ENCODE assay signal across 9 cellular contexts in the genomic region with DNA sequence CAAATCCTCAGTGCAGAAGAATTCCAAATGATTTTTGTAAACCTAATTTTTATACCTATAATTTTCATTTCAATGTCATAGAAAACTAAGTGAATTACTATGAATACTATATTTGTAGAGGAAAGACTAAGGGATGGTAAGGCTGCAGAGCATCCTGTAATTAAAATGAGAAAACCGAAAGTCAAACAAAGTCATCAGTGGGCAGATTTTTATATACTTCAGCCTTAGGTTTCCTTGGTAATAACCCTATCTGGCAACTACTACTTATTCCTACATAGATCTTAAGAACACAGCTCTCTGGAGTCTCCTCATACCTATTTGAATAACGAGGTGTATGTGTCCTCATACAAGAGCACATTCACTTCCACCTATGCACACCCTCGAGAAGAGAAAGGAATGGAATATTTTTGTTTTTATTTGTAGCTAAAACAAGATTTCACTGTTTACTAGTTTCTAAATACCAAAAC.
DNase-seq lines count a peak whose midpoint lies in the region; ATAC-seq and TF ChIP-seq lines count a peak whose summit lies in the region.
"Had no signal": no experiment of that assay in that cellular context is flagged by ENCODE, and none has a peak within 500 bp of the region (broad histone marks: within the 10 kb centered on the region; RNA-seq: fewer than 3 reads in every experiment).

No MANE protein-coding gene starts in this region.

- peak; percentile 32 for ATAC-seq in GM19397 (IDR thresholded peaks at IDR 0.05; ENCODE audit: unreplicated experiment)
- no peak for ATAC-seq in activated B cell treated with CpG ODN at 0.5 μM for 24 hours (ENCODE audit: low read depth)
- no peak for ATAC-seq in HG02852 (IDR thresholded peaks at IDR 0.05; ENCODE audit: unreplicated experiment)
- no peak for ATAC-seq in HG03280 (IDR thresholded peaks at IDR 0.05; ENCODE audit: unreplicated experiment)
- ATAC-seq: left lobe of liver had no signal

- no peaks in the 10 kb centered on the region for H3K27me3 ChIP-seq in ACC112 (ENCODE audit: insufficient read depth, low read length)
- H3K27me3 ChIP-seq in layer of hippocampus (ENCODE audit: control insufficient read depth, insufficient read depth, low read length), result no peaks in the 10 kb centered on the region

- H3K4me1 Mint-ChIP-seq in activated B cell treated with CpG ODN at 0.5 μM for 24 hours, result peaks cover 23% of the 10 kb centered on the region

- no peaks in the 10 kb centered on the region for H3K36me3 ChIP-seq in ACC112 (ENCODE audit: insufficient read depth, low read length)

- H3K4me3 ChIP-seq in ACC112 (ENCODE audit: low read depth, low read length), result peak overlapping the region; percentile 43

- H3K9me3 Mint-ChIP-seq in activated B cell treated with CpG ODN at 0.5 μM for 24 hours, result no peaks in the 10 kb centered on the region

- POLR2A ChIA-PET in activated B cell treated with CpG ODN at 0.5 μM for 24 hours (lab: Charles Lee), result interaction anchor here (1.3 to 2.4 kb wide), 2 partner anchors 62 to 258 kb away, joined by 4 to 11 read pairs; no protein-coding TSS in a partner anchor

- no peaks in the 10 kb centered on the region for H3K27me3 Mint-ChIP-seq in activated B cell treated with CpG ODN at 0.5 μM for 24 hours

- peaks cover 26% of the 10 kb centered on the region for H3K4me1 ChIP-seq in ACC112 (ENCODE audit: control insufficient read depth, insufficient read depth, low read length, unreplicated experiment)

- peak overlapping the region; percentile 70 for H3K4me3 Mint-ChIP-seq in activated B cell treated with CpG ODN at 0.5 μM for 24 hours

- intact Hi-C loops in activated B cell treated with CpG ODN at 0.5 μM for 24 hours (cut with micrococcal nuclease), result loop anchor here (1.0 to 5.0 kb wide), 9 partner anchors 38 to 262 kb away; no protein-coding TSS in a partner anchor

- CTCF ChIA-PET in activated B cell treated with CpG ODN at 0.5 μM for 24 hours (lab: Charles Lee), result interaction anchor here (0.7 to 1.3 kb wide), 3 partner anchors 11 to 258 kb away, joined by 3 to 4 read pairs (median 4); no protein-coding TSS in a partner anchor

- H2AFZ ChIP-seq in ACC112 (ENCODE audit: low read length, unreplicated experiment), result no peak overlapping the region

- peak overlapping the region; percentile 95 for H3K27ac ChIP-seq in ACC112 (ENCODE audit: low read depth, low read length)
- peak overlapping the region; percentile 85 for H3K27ac ChIP-seq in layer of hippocampus (ENCODE audit: low read depth, low read length)

- H3K36me3 Mint-ChIP-seq in activated B cell treated with CpG ODN at 0.5 μM for 24 hours (ENCODE audit: low read depth), result no peaks in the 10 kb centered on the region

- DNase-seq in activated B cell treated with CpG ODN at 0.5 μM for 24 hours (no peak), hippocampal formation (lab: John Stamatoyannopoulos, UW) (no peak), NCI-H2029 (lab: John Stamatoyannopoulos, UW) (no peak)

- H3K27ac Mint-ChIP-seq in activated B cell treated with CpG ODN at 0.5 μM for 24 hours, result peak overlapping the region; percentile 79

- H3K79me2 ChIP-seq in ACC112 (ENCODE audit: control insufficient read depth, insufficient read depth, low read length, unreplicated experiment), result no peaks in the 10 kb centered on the region

- TF ChIP-seq CTCF in activated B cell treated with CpG ODN at 0.5 μM for 24 hours (IDR thresholded peaks at IDR 0.05), result no peak
